ENCODE assay signal across 19 cellular contexts in genomic region chr4:2825740-2826139, GRCh38. TPM values are rescaled to one million over a fixed set of nuclear protein-coding genes. Genes with fewer than 3 reads are reported as not detected.
A peak's percentile ranks its signal among the peaks of the same experiment; 100 is the strongest.
DNase-seq lines count a peak whose midpoint lies in the region; ATAC-seq, FAIRE-seq and TF ChIP-seq lines count a peak whose summit lies in the region.
"Had no signal": no experiment of that assay in that cellular context is flagged by ENCODE, and none has a peak within 500 bp of the region (broad histone marks: within the 10 kb centered on the region; RNA-seq: fewer than 3 reads in every experiment).

No MANE protein-coding gene starts in this region.

- ATAC-seq in activated B cell treated with CpG ODN at 0.5 μM for 24 hours (ENCODE audit: low read depth), result no peak
- ATAC-seq in right cardiac atrium, result no peak
- no peak for ATAC-seq in psoas muscle
- ATAC-seq: activated CD4-positive, alpha-beta T cell treated with anti-CD3 and anti-CD28 coated beads for 36 hours; CD8-positive, alpha-beta T cell had no signal

- no peak for TF ChIP-seq POLR2A in GM12892 (IDR thresholded peaks at IDR 0.05; ENCODE audit: low read depth, low read length)

- H3K9me3 ChIP-seq in right cardiac atrium (ENCODE audit: control insufficient read depth, low read length), result no peaks in the 10 kb centered on the region
- H3K9me3 ChIP-seq in psoas muscle, result no peaks in the 10 kb centered on the region
- H3K9me3 ChIP-seq: thyroid gland had no signal

- WGBS in right cardiac atrium, result 67% methylated on average over 13 of the region's 13 CpGs
- WGBS in psoas muscle, 3 donors, result 52 to 57% (median 52%) methylated on average over 13 of the region's 13 CpGs

- CTCF ChIA-PET in activated B cell treated with CpG ODN at 0.5 μM for 24 hours (lab: Charles Lee), result no interaction called here

- no peak overlapping the region for H3K27ac ChIP-seq in right cardiac atrium (ENCODE audit: low read length)
- H3K27ac ChIP-seq in psoas muscle, result no peak overlapping the region
- H3K27ac ChIP-seq: GM23248, thyroid gland had no signal

- intact Hi-C loops in activated B cell treated with CpG ODN at 0.5 μM for 24 hours (cut with micrococcal nuclease), result no loop called here
- intact Hi-C loops in right cardiac atrium (cut with DNase I), result no loop called here
- intact Hi-C loops in psoas muscle (cut with DNase I), result no loop called here

- H3K36me3 Mint-ChIP-seq in activated B cell treated with CpG ODN at 0.5 μM for 24 hours (ENCODE audit: low read depth), result peaks cover 71% of the 10 kb centered on the region

- POLR2A ChIA-PET in activated B cell treated with CpG ODN at 0.5 μM for 24 hours (lab: Charles Lee), result no interaction called here

- no peaks in the 10 kb centered on the region for H3K27me3 Mint-ChIP-seq in activated B cell treated with CpG ODN at 0.5 μM for 24 hours
- H3K27me3 Mint-ChIP-seq: activated CD4-positive, alpha-beta T cell treated with anti-CD3 and anti-CD28 coated beads for 36 hours; dendritic cell treated with granulocyte-macrophage colony-stimulating factor and Interleukin-4, amounts not matched to agents 40 ng/mL and 50 ng/mL, for 4 days had no signal

- DNase-seq in GM12892 (ENCODE audit: insufficient read length) (peak; percentile 13), activated B cell treated with CpG ODN at 0.5 μM for 24 hours (peak; percentile 15), right cardiac atrium (peak in 2 of 3 donors; percentile 71 to 78), psoas muscle (peak; percentile 11 to 51), NOMO-1 treated with DMSO at 0.1 percent for 48 hours (lab: John Stamatoyannopoulos, UW; ENCODE audit: unreplicated experiment) (no peak), activated gamma-delta T cell treated with Interleukin-2 at 50 U/mL for 16 hours (no peak), NCI-H146 (lab: John Stamatoyannopoulos, UW) (no peak)
- DNase-seq: activated CD4-positive, alpha-beta T cell treated with anti-CD3 and anti-CD28 coated beads for 36 hours; GM23248; NCI-H1092; NCI-H2029; SIG-M5; stimulated activated CD4-positive, alpha-beta T cell treated with anti-CD3 and anti-CD28 coated beads, Interleukin-4, amount 100 ng/mL, for 24 hours; stimulated activated naive CD4-positive, alpha-beta T cell treated with Interleukin-2 at 50 U/mL for 16 hours had no signal

- no peak overlapping the region for H3K27ac Mint-ChIP-seq in activated B cell treated with CpG ODN at 0.5 μM for 24 hours
- H3K27ac Mint-ChIP-seq: activated CD4-positive, alpha-beta T cell treated with anti-CD3 and anti-CD28 coated beads for 36 hours; CD8-positive, alpha-beta T cell; dendritic cell treated with granulocyte-macrophage colony-stimulating factor and Interleukin-4, amounts not matched to agents 40 ng/mL and 50 ng/mL, for 4 days had no signal

- H3K4me1 Mint-ChIP-seq in activated B cell treated with CpG ODN at 0.5 μM for 24 hours, result no peaks in the 10 kb centered on the region
- H3K4me1 Mint-ChIP-seq: activated CD4-positive, alpha-beta T cell treated with anti-CD3 and anti-CD28 coated beads for 36 hours had no signal

- peaks cover 2 to 73% of the 10 kb centered on the region in 2 donors for H3K36me3 ChIP-seq in psoas muscle (ENCODE audit: insufficient read depth in 1 of 2, low read depth in 1 of 2)

- no peak for TF ChIP-seq CTCF in activated B cell treated with CpG ODN at 0.5 μM for 24 hours (IDR thresholded peaks at IDR 0.05)
- TF ChIP-seq CTCF in psoas muscle (IDR thresholded peaks at IDR 0.05), result no peak

- no peaks in the 10 kb centered on the region for H3K9me3 Mint-ChIP-seq in activated B cell treated with CpG ODN at 0.5 μM for 24 hours
- H3K9me3 Mint-ChIP-seq: CD8-positive, alpha-beta T cell; dendritic cell treated with granulocyte-macrophage colony-stimulating factor and Interleukin-4, amounts not matched to agents 40 ng/mL and 50 ng/mL, for 4 days; neural crest cell had no signal

- H3K4me3 Mint-ChIP-seq in activated B cell treated with CpG ODN at 0.5 μM for 24 hours, result no peak overlapping the region
- H3K4me3 Mint-ChIP-seq: activated CD4-positive, alpha-beta T cell treated with anti-CD3 and anti-CD28 coated beads for 36 hours; CD8-positive, alpha-beta T cell; dendritic cell treated with granulocyte-macrophage colony-stimulating factor and Interleukin-4, amounts not matched to agents 40 ng/mL and 50 ng/mL, for 4 days; neural crest cell had no signal

- H3K4me3 ChIP-seq in right cardiac atrium (ENCODE audit: low read length) (no peak overlapping the region), psoas muscle (no peak overlapping the region)
- H3K4me3 ChIP-seq: GM23248, thyroid gland had no signal

- FAIRE-seq in GM12892 (lab: Jason Lieb, UNC), result no peak
- FAIRE-seq: GM19239 had no signal

- H3K27me3 ChIP-seq in right cardiac atrium (ENCODE audit: control insufficient read depth, insufficient read depth) (no peaks in the 10 kb centered on the region), psoas muscle (ENCODE audit: insufficient read depth in 3 of 3, low read length in 2 of 3) (no peaks in the 10 kb centered on the region)
- H3K27me3 ChIP-seq: thyroid gland had no signal

- H3K4me1 ChIP-seq in right cardiac atrium (ENCODE audit: control insufficient read depth, insufficient read depth, low read length) (no peaks in the 10 kb centered on the region), psoas muscle (no peaks in the 10 kb centered on the region)
- H3K4me1 ChIP-seq: thyroid gland had no signal

RNA-seq across cellular contexts. Expression of gene ADD1, which starts 17.9 kb away (rescaled TPM):
- 77.1 TPM for polyA plus RNA-seq in GM12892 (2012; ENCODE audit: missing spikeins)
- total RNA-seq in activated B cell treated with CpG ODN at 0.5 μM for 24 hours (326 and 340 TPM in 2 replicates), right cardiac atrium (100 to 1,000 TPM; 215 to 256 (median 236) TPM), psoas muscle (100 to 1,000 TPM; 163 to 214 (median 187) TPM)
- polyA plus RNA-seq in right cardiac atrium (207 TPM), psoas muscle (100 to 1,000 TPM; 124 to 224 (median 126) TPM)

RNA-seq across cellular contexts. Expression of gene SH3BP2, which starts 32.9 kb away (rescaled TPM):
- polyA plus RNA-seq in GM12892 (2012; ENCODE audit: missing spikeins), result 27.8 TPM
- total RNA-seq in activated B cell treated with CpG ODN at 0.5 μM for 24 hours, result 40.4 and 43.2 TPM in 2 replicates
- total RNA-seq in right cardiac atrium, result 10 to 100 TPM; 20.5 to 28.8 (median 26.3) TPM
- 21.7 TPM for polyA plus RNA-seq in right cardiac atrium
- total RNA-seq in psoas muscle, result 10 to 100 TPM; 12.4 to 18.1 (median 13.9) TPM
- 10 to 100 TPM in 1 of 3 donors, 1 to 10 TPM in 2; 7.1 to 13.1 (median 8.0) TPM for polyA plus RNA-seq in psoas muscle

Comparison
In these comparisons a context has a peak if more than half of its experiments do, and no peak if none do; other contexts are left out.
1. DNase-seq: peak in GM12892 (single experiment), activated B cell treated with CpG ODN at 0.5 μM for 24 hours (single experiment), right cardiac atrium (2 of 3) and psoas muscle (2 of 2); none in NOMO-1 treated with DMSO at 0.1 percent for 48 hours (single experiment), activated gamma-delta T cell treated with Interleukin-2 at 50 U/mL for 16 hours (single experiment) and NCI-H146 (single experiment).